8 cellular contexts compared by ENCODE assay signal in the genomic region with DNA sequence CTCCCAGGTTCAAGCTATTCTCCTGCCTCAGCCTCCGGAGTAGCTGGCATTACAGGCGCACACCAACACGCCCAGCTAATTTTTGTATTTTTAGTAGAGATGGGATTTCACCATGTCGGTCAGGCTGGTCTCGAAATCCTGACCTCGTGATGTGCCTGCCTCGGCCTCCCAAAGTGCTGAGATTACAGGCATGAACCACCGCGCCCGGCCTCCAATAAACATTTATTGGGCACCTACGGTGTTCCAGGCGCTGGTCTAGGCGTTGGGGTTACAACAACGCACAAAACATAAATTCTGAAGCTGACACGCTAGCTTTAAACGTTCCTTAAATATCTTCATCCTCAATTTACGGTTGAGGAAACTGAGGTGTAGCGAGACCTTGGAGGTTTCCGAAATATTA. TPM values are rescaled to one million over a fixed set of nuclear protein-coding genes. Genes with fewer than 3 reads are reported as not detected.
DNase-seq lines count a peak whose midpoint lies in the region; ATAC-seq, FAIRE-seq and TF ChIP-seq lines count a peak whose summit lies in the region.
"Not testable (repeated sequence)": the region's sequence is repeated elsewhere in the genome, so short reads cannot be mapped to it uniquely, and the experiment has no call there.

No MANE protein-coding gene starts in this region.

- in situ Hi-C loops in K562 (cut with MboI); transverse colon (cut with MboI; ENCODE audit: low pct_ligation_motif_present in 1 of 4, low pct_unique_long_range_greater_than_20kb in 1 of 4, low sequenced_read_pairs in 3 of 4): not testable (repeated sequence)

- POLR2A ChIA-PET in activated CD4-positive, alpha-beta T cell treated with anti-CD3 and anti-CD28 coated beads, Interleukin-2, amount 10 ng/mL, durations not matched to agents 7 days and 5 days (lab: Charles Lee): not testable (repeated sequence)
- POLR2A ChIA-PET in K562 (lab: Yijun Ruan, JAX): interaction anchor here (1.0 to 2.0 kb wide), 3 partner anchors 42 to 1406 kb away, joined by 3 to 4 read pairs (median 3); no protein-coding TSS in a partner anchor

- BruUV-seq in K562 (replicated peaks; lab: Mats Ljungman, UMichigan): not testable (repeated sequence)

- H3K9me3 ChIP-seq in DOHH2 (ENCODE audit: control insufficient read depth, insufficient read depth, low read length); K562 (replicated peaks; ENCODE audit: control insufficient read depth, insufficient read depth, low read depth, low read length); fibroblast of lung (ENCODE audit: control insufficient read depth, insufficient read depth, low read depth, low read length); lower lobe of right lung; psoas muscle; transverse colon: not testable (repeated sequence)

- H3K9ac ChIP-seq in K562 (ENCODE audit: insufficient read depth in 1 of 2, low read depth in 2 of 2, low read length in 2 of 2): peak overlapping the region; percentile 52 to 72; a peak in 3 of 4 replicates
- H3K9ac ChIP-seq in fibroblast of lung (ENCODE audit: insufficient read depth, low read length): peak overlapping the region; percentile 30

- H3K27me3 ChIP-seq in DOHH2 (ENCODE audit: control insufficient read depth, low read length); K562 (ENCODE audit: control insufficient read depth in 2 of 2, insufficient read depth in 2 of 2, low read length in 2 of 2); fibroblast of lung (ENCODE audit: control insufficient read depth, insufficient read depth, low read length); lower lobe of right lung (ENCODE audit: low read depth); psoas muscle (ENCODE audit: insufficient read depth in 3 of 3, low read length in 2 of 3); transverse colon: not testable (repeated sequence)

- peak overlapping the region; percentile 77 for H3K27ac Mint-ChIP-seq in activated CD4-positive, alpha-beta T cell treated with anti-CD3 and anti-CD28 coated beads, Interleukin-2, amount 10 ng/mL, durations not matched to agents 7 days and 5 days

- peak overlapping the region; percentile 90 for H2AFZ ChIP-seq in K562 (ENCODE audit: low read depth, low read length)
- H2AFZ ChIP-seq in fibroblast of lung (ENCODE audit: low read length): peak overlapping the region; percentile 87

- DNase-seq in NB4 (ENCODE audit: low read depth); activated CD4-positive, alpha-beta T cell treated with anti-CD3 and anti-CD28 coated beads, Interleukin-2, amount 10 ng/mL, durations not matched to agents 7 days and 5 days; K562 (ENCODE audit: extremely low read depth in 1 of 4, low spot score in 3 of 4); fibroblast of lung (ENCODE audit: low read depth in 2 of 2); lower lobe of right lung; psoas muscle; transverse colon: not testable (repeated sequence)

- TF ChIP-seq POLR2A in NB4 (IDR thresholded peaks at IDR 0.05; ENCODE audit: extremely low read depth, insufficient read length); K562 (conservative IDR thresholded peaks at IDR 0.05); transverse colon (IDR thresholded peaks at IDR 0.05): not testable (repeated sequence)

- TF ChIP-seq RAD21 in K562 (CRISPR knock-in tag; conservative IDR thresholded peaks at IDR 0.05 in 1 of 2, IDR thresholded peaks at IDR 0.05 in 1 of 2): not testable (repeated sequence)

- H3K4me3 ChIP-seq in DOHH2 (ENCODE audit: low read length) (peak overlapping the region; percentile 81), NB4 (ENCODE audit: low read depth, low read length) (peak overlapping the region; percentile 36), K562 (peak overlapping the region; percentile 40), fibroblast of lung (replicated peaks in 1 of 4; ENCODE audit: control extremely low read depth in 1 of 4, insufficient read depth in 1 of 4, low read depth in 3 of 4, low read length in 4 of 4) (peak overlapping the region; percentile 28 to 48 (median 38)), lower lobe of right lung (peak overlapping the region; percentile 72), psoas muscle (peak overlapping the region; percentile 83), transverse colon (peak overlapping the region in 2 of 4 donors; percentile 34 to 84)

- FAIRE-seq in K562 (lab: Jason Lieb, UNC): not testable (repeated sequence)

- ATAC-seq in K562, lower lobe of right lung, psoas muscle: not testable (repeated sequence)

- H4K20me1 ChIP-seq in DOHH2 (ENCODE audit: control insufficient read depth, insufficient read depth, low read depth, low read length); K562 (replicated peaks; ENCODE audit: control insufficient read depth, insufficient read depth, low read length); fibroblast of lung (ENCODE audit: control insufficient read depth, extremely low read depth, insufficient read depth, low read length): not testable (repeated sequence)

- peaks cover 29% of the 10 kb centered on the region for H3K79me2 ChIP-seq in DOHH2 (ENCODE audit: control insufficient read depth, low read length)
- H3K79me2 ChIP-seq in K562 (ENCODE audit: control insufficient read depth, insufficient read depth, low read length); fibroblast of lung (ENCODE audit: control insufficient read depth, insufficient read depth, low read length): not testable (repeated sequence)

- not testable (repeated sequence) for TF ChIP-seq EP300 in K562 (IDR thresholded peaks at IDR 0.05; ENCODE audit: low read length); transverse colon (IDR thresholded peaks at IDR 0.05; ENCODE audit: low read depth)

- H3K4me2 ChIP-seq in DOHH2 (ENCODE audit: low read length) (peak overlapping the region; percentile 87), K562 (ENCODE audit: insufficient read depth, low read length) (peak overlapping the region; percentile 87), fibroblast of lung (ENCODE audit: extremely low read depth, insufficient read depth, low read length) (peak overlapping the region; percentile 95)

- H3K4me1 ChIP-seq in DOHH2 (ENCODE audit: control insufficient read depth, low read length): peaks cover 69% of the 10 kb centered on the region
- H3K4me1 ChIP-seq in K562 (replicated peaks in 1 of 2; ENCODE audit: control insufficient read depth in 2 of 2, insufficient read depth in 2 of 2, low read length in 2 of 2): peaks cover 3 to 19% of the 10 kb centered on the region in 2 experiments; a peak in 4 of 5 replicates
- not testable (repeated sequence) for H3K4me1 ChIP-seq in fibroblast of lung (ENCODE audit: control insufficient read depth, extremely low read depth, insufficient read depth, low read length); psoas muscle
- peaks cover 13% of the 10 kb centered on the region for H3K4me1 ChIP-seq in lower lobe of right lung
- H3K4me1 ChIP-seq in transverse colon: peaks cover 7 to 26% (median 16%) of the 10 kb centered on the region in 4 donors

- WGBS in K562 (ENCODE audit: insufficient coverage, low coverage, missing lambda C conversion rate): 22% methylated on average over 19 of the region's 19 CpGs
- WGBS in psoas muscle, 3 donors: 53 to 61% (median 55%) methylated on average over 19 of the region's 19 CpGs
- 62% methylated on average over 19 of the region's 19 CpGs; no CpG with 5 or more reads in 1 of the 2 donors for WGBS in transverse colon (ENCODE audit: low coverage in 1 of 2), 2 donors

- peaks cover 22% of the 10 kb centered on the region for H3F3A ChIP-seq in DOHH2 (ENCODE audit: control insufficient read depth, insufficient read depth)

- H3K4me1 Mint-ChIP-seq in activated CD4-positive, alpha-beta T cell treated with anti-CD3 and anti-CD28 coated beads, Interleukin-2, amount 10 ng/mL, durations not matched to agents 7 days and 5 days: peaks cover 21% of the 10 kb centered on the region

- H3K36me3 Mint-ChIP-seq in activated CD4-positive, alpha-beta T cell treated with anti-CD3 and anti-CD28 coated beads, Interleukin-2, amount 10 ng/mL, durations not matched to agents 7 days and 5 days (ENCODE audit: low read depth): not testable (repeated sequence)

- H3K27ac ChIP-seq in DOHH2 (ENCODE audit: low read depth, low read length) (peak overlapping the region; percentile 89), fibroblast of lung (ENCODE audit: insufficient read depth, low read length) (peak overlapping the region; percentile 38), lower lobe of right lung (peak overlapping the region; percentile 47), psoas muscle (peak overlapping the region; percentile 99), transverse colon (peak overlapping the region; percentile 100)
- not testable (repeated sequence) for H3K27ac ChIP-seq in K562 (ENCODE audit: extremely low read depth, low read depth, low read length)

- TF ChIP-seq CTCF in DOHH2 (IDR thresholded peaks at IDR 0.05; ENCODE audit: low read depth, low read length, poor library complexity, severe bottlenecking); NB4 (IDR thresholded peaks at IDR 0.05; ENCODE audit: low read depth, low read length); K562 (IDR thresholded peaks at IDR 0.05 in 2 of 3, conservative IDR thresholded peaks at IDR 0.05 in 1 of 3; ENCODE audit: insufficient read depth in 2 of 3, low read depth in 1 of 3, low read length in 3 of 3); fibroblast of lung (conservative IDR thresholded peaks at IDR 0.05 in 1 of 2, IDR thresholded peaks at IDR 0.05 in 1 of 2; ENCODE audit: low read depth in 1 of 2, low read length in 2 of 2); lower lobe of right lung (IDR thresholded peaks at IDR 0.05); psoas muscle (IDR thresholded peaks at IDR 0.05); transverse colon (IDR thresholded peaks at IDR 0.05): not testable (repeated sequence)

- H3K27me3 Mint-ChIP-seq in activated CD4-positive, alpha-beta T cell treated with anti-CD3 and anti-CD28 coated beads, Interleukin-2, amount 10 ng/mL, durations not matched to agents 7 days and 5 days: not testable (repeated sequence)

- H3K4me3 Mint-ChIP-seq in activated CD4-positive, alpha-beta T cell treated with anti-CD3 and anti-CD28 coated beads, Interleukin-2, amount 10 ng/mL, durations not matched to agents 7 days and 5 days: peak overlapping the region; percentile 60

- not testable (repeated sequence) for H3K9me1 ChIP-seq in K562 (ENCODE audit: control insufficient read depth, insufficient read depth, low read length)

- peaks cover 28% of the 10 kb centered on the region for H3K36me3 ChIP-seq in DOHH2 (ENCODE audit: control insufficient read depth, low read length)
- not testable (repeated sequence) for H3K36me3 ChIP-seq in K562 (ENCODE audit: control insufficient read depth, insufficient read depth, low read length); fibroblast of lung (ENCODE audit: control insufficient read depth, insufficient read depth, low read length); lower lobe of right lung; transverse colon
- peaks cover 0 to 30% of the 10 kb centered on the region in 2 donors for H3K36me3 ChIP-seq in psoas muscle (ENCODE audit: insufficient read depth in 1 of 2, low read depth in 1 of 2)

- CTCF ChIA-PET in activated CD4-positive, alpha-beta T cell treated with anti-CD3 and anti-CD28 coated beads, Interleukin-2, amount 10 ng/mL, durations not matched to agents 7 days and 5 days (lab: Charles Lee): interaction anchor here (1.0 to 2.3 kb wide), 5 partner anchors 9 to 92 kb away, joined by 3 to 12 read pairs (median 4); partner anchors contain the start of gene PPP1R37
- CTCF ChIA-PET in K562 (lab: Yijun Ruan, JAX; ENCODE audit: low intra/inter-chr PET ratio): not testable (repeated sequence)

- intact Hi-C loops in K562 (cut with micrococcal nuclease); lower lobe of right lung (cut with DNase I); transverse colon (cut with DNase I; ENCODE audit: low total_unique reads): not testable (repeated sequence)
- intact Hi-C loops in psoas muscle (cut with DNase I): loop anchor here in 1 of 2 donors (2.0 kb wide), 1 partner anchor 46 kb away; the partner anchor contains the start of gene CLPTM1

- H3K9me3 Mint-ChIP-seq in activated CD4-positive, alpha-beta T cell treated with anti-CD3 and anti-CD28 coated beads, Interleukin-2, amount 10 ng/mL, durations not matched to agents 7 days and 5 days: not testable (repeated sequence)

- H3K9me2 ChIP-seq in DOHH2 (replicated peaks; ENCODE audit: control insufficient read depth, low read length): not testable (repeated sequence)

RNA-seq across cellular contexts. Expression of gene RELB, which starts 0.6 kb away (rescaled TPM):
- total RNA-seq in activated CD4-positive, alpha-beta T cell treated with anti-CD3 and anti-CD28 coated beads, Interleukin-2, amount 10 ng/mL, durations not matched to agents 7 days and 5 days: 10 to 100 TPM; 16.8 to 20.0 TPM
- 1.5 TPM in 1 of 2 replicates, not detected in the other for total RNA-seq in K562 (2011; cell fraction: chromatin; rRNA removed; ENCODE audit: low replicate concordance)
- 0.67 and 0.92 TPM in 2 replicates for total RNA-seq in K562 (2011; cell fraction: nucleolus; rRNA removed)
- total RNA-seq in K562 (2011; cell fraction: nucleoplasm; rRNA removed): 0.88 and 1.2 TPM in 2 replicates
- total RNA-seq in K562 (2014; rRNA removed): 0.24 and 0.95 TPM in 2 replicates
- 0.15 and 0.29 TPM in 2 replicates for total RNA-seq in K562 (2014; rRNA removed; fragmentation: Illumina TruSeq; extraction: Trizol)
- 0.08 and 0.18 TPM in 2 replicates for total RNA-seq in K562 (2015; rRNA removed; fragmentation: Illumina TruSeq; extraction: Trizol)
- total RNA-seq in K562 (2021): 0.89 and 1.1 TPM in 2 replicates
- 0.24 and 0.35 TPM in 2 replicates for polyA plus RNA-seq in K562 (2011; rRNA removed)
- 0.25 and 1.1 TPM in 2 replicates for polyA plus RNA-seq in K562 (2011; cell fraction: cytosol; rRNA removed)
- polyA plus RNA-seq in K562 (2011; cell fraction: nucleus; rRNA removed): 0.41 and 0.68 TPM in 2 replicates
- polyA plus RNA-seq in K562 (2012): 1.1 and 3.7 TPM in 2 replicates
- polyA plus RNA-seq in K562 (2014; fragmentation: Illumina TruSeq; extraction: Trizol): 0.17 and 0.28 TPM in 2 replicates
- polyA plus RNA-seq in K562 (2014; fragmentation: Nextera tagmentation; extraction: Ambion mirVana): not detected
- 1.1 and 2.1 TPM in 2 replicates for polyA plus RNA-seq in K562 (2014; rRNA removed)
- 0.24 and 0.35 TPM in 2 replicates for polyA minus RNA-seq in K562 (2011; rRNA and poly(A)+ RNA removed)
- polyA minus RNA-seq in K562 (2011; cell fraction: cytosol; rRNA and poly(A)+ RNA removed): 0.57 and 1.4 TPM in 2 replicates
- polyA minus RNA-seq in K562 (2011; cell fraction: nucleus; rRNA and poly(A)+ RNA removed): 0.11 and 0.54 TPM in 2 replicates
- 9.2 and 11.7 TPM in 2 replicates for total RNA-seq in fibroblast of lung
- polyA plus RNA-seq in fibroblast of lung: 2.0 and 2.3 TPM in 2 replicates
- 3.9 and 4.7 TPM in 2 replicates for polyA plus RNA-seq in fibroblast of lung (2012)
- 4.2 and 5.9 TPM in 2 replicates for polyA minus RNA-seq in fibroblast of lung (ENCODE audit: low replicate concordance)
- 12.2 TPM for total RNA-seq in lower lobe of right lung
- 10 to 100 TPM in 3 of 4 donors, 1 to 10 TPM in 1; 6.5 to 44.0 (median 13.5) TPM for total RNA-seq in psoas muscle
- 10 to 100 TPM; 10.3 to 14.1 (median 12.1) TPM for polyA plus RNA-seq in psoas muscle
- 10 to 100 TPM; 11.9 to 58.4 (median 34.8) TPM for total RNA-seq in transverse colon

RNA-seq across cellular contexts. Expression of gene CLASRP, which starts 38.2 kb away (rescaled TPM):
- 100 to 1,000 TPM; 101 to 109 TPM for total RNA-seq in activated CD4-positive, alpha-beta T cell treated with anti-CD3 and anti-CD28 coated beads, Interleukin-2, amount 10 ng/mL, durations not matched to agents 7 days and 5 days
- 297 and 460 TPM in 2 replicates for total RNA-seq in K562 (2011; cell fraction: chromatin; rRNA removed; ENCODE audit: low replicate concordance)
- total RNA-seq in K562 (2011; cell fraction: nucleolus; rRNA removed): 224 and 226 TPM in 2 replicates
- 233 and 263 TPM in 2 replicates for total RNA-seq in K562 (2011; cell fraction: nucleoplasm; rRNA removed)
- total RNA-seq in K562 (2014; rRNA removed) (56.7 and 74.5 TPM in 2 replicates), K562 (2014; rRNA removed; fragmentation: Illumina TruSeq; extraction: Trizol) (31.1 and 34.6 TPM in 2 replicates), K562 (2015; rRNA removed; fragmentation: Illumina TruSeq; extraction: Trizol) (46.4 and 46.7 TPM in 2 replicates), K562 (2021) (81.6 and 86.3 TPM in 2 replicates), fibroblast of lung (12.1 and 15.7 TPM in 2 replicates), lower lobe of right lung (71.7 TPM), psoas muscle (10 to 100 TPM; 37.4 to 65.9 (median 47.1) TPM), transverse colon (100 to 1,000 TPM in 2 of 4 donors, 10 to 100 TPM in 2; 82.6 to 382 (median 100) TPM)
- polyA plus RNA-seq in K562 (2011; rRNA removed) (34.4 and 55.3 TPM in 2 replicates), K562 (2014; fragmentation: Illumina TruSeq; extraction: Trizol) (44.0 and 45.2 TPM in 2 replicates), K562 (2014; fragmentation: Nextera tagmentation; extraction: Ambion mirVana) (1 to 10 TPM in 1 of 2 experiments, under 1 TPM in 1; 0.94 to 1.2 TPM), K562 (2014; rRNA removed) (72.2 and 80.0 TPM in 2 replicates), fibroblast of lung (12.1 and 17.9 TPM in 2 replicates), psoas muscle (10 to 100 TPM; 30.8 to 34.5 (median 33.2) TPM)
- 18.3 and 19.8 TPM in 2 replicates for polyA plus RNA-seq in K562 (2011; cell fraction: cytosol; rRNA removed)
- polyA plus RNA-seq in K562 (2011; cell fraction: nucleus; rRNA removed): 277 and 310 TPM in 2 replicates
- 71.3 and 94.7 TPM in 2 replicates for polyA plus RNA-seq in K562 (2012)
- 25.8 and 29.7 TPM in 2 replicates for polyA minus RNA-seq in K562 (2011; rRNA and poly(A)+ RNA removed)
- 18.8 and 19.3 TPM in 2 replicates for polyA minus RNA-seq in K562 (2011; cell fraction: cytosol; rRNA and poly(A)+ RNA removed)
- polyA minus RNA-seq in K562 (2011; cell fraction: nucleus; rRNA and poly(A)+ RNA removed): 39.9 and 51.1 TPM in 2 replicates
- 32.3 and 34.1 TPM in 2 replicates for polyA plus RNA-seq in fibroblast of lung (2012)
- polyA minus RNA-seq in fibroblast of lung (ENCODE audit: low replicate concordance): 25.2 and 25.9 TPM in 2 replicates

RNA-seq across cellular contexts. Expression of gene CLPTM1, which starts 45.5 kb away (rescaled TPM):
- total RNA-seq in activated CD4-positive, alpha-beta T cell treated with anti-CD3 and anti-CD28 coated beads, Interleukin-2, amount 10 ng/mL, durations not matched to agents 7 days and 5 days: 10 to 100 TPM; 70.6 to 72.8 TPM
- total RNA-seq in K562 (2011; cell fraction: chromatin; rRNA removed; ENCODE audit: low replicate concordance): 74.9 and 232 TPM in 2 replicates
- total RNA-seq in K562 (2011; cell fraction: nucleolus; rRNA removed): 163 and 196 TPM in 2 replicates
- total RNA-seq in K562 (2011; cell fraction: nucleoplasm; rRNA removed): 143 TPM in 2 replicates
- 27.5 and 61.8 TPM in 2 replicates for total RNA-seq in K562 (2014; rRNA removed)
- 10.1 and 10.6 TPM in 2 replicates for total RNA-seq in K562 (2014; rRNA removed; fragmentation: Illumina TruSeq; extraction: Trizol)
- 21.8 and 24.7 TPM in 2 replicates for total RNA-seq in K562 (2015; rRNA removed; fragmentation: Illumina TruSeq; extraction: Trizol)
- 90.2 and 96.0 TPM in 2 replicates for total RNA-seq in K562 (2021)
- 28.8 and 53.6 TPM in 2 replicates for polyA plus RNA-seq in K562 (2011; rRNA removed)
- 46.7 and 81.9 TPM in 2 replicates for polyA plus RNA-seq in K562 (2011; cell fraction: cytosol; rRNA removed)
- 82.4 and 135 TPM in 2 replicates for polyA plus RNA-seq in K562 (2011; cell fraction: nucleus; rRNA removed)
- polyA plus RNA-seq in K562 (2012): 51.6 and 56.8 TPM in 2 replicates
- polyA plus RNA-seq in K562 (2014; fragmentation: Illumina TruSeq; extraction: Trizol): 80.9 and 88.2 TPM in 2 replicates
- 1 to 10 TPM in 1 of 2 experiments, under 1 TPM in 1; 0.37 to 2.4 TPM for polyA plus RNA-seq in K562 (2014; fragmentation: Nextera tagmentation; extraction: Ambion mirVana)
- polyA plus RNA-seq in K562 (2014; rRNA removed): 42.1 and 44.3 TPM in 2 replicates
- 26.0 and 33.3 TPM in 2 replicates for polyA minus RNA-seq in K562 (2011; rRNA and poly(A)+ RNA removed)
- 27.2 and 40.1 TPM in 2 replicates for polyA minus RNA-seq in K562 (2011; cell fraction: cytosol; rRNA and poly(A)+ RNA removed)
- polyA minus RNA-seq in K562 (2011; cell fraction: nucleus; rRNA and poly(A)+ RNA removed): 32.2 and 33.1 TPM in 2 replicates
- total RNA-seq in fibroblast of lung: 34.7 and 46.7 TPM in 2 replicates
- polyA plus RNA-seq in fibroblast of lung: 54.4 and 86.0 TPM in 2 replicates
- 67.2 and 96.5 TPM in 2 replicates for polyA plus RNA-seq in fibroblast of lung (2012)
- 249 and 294 TPM in 2 replicates for polyA minus RNA-seq in fibroblast of lung (ENCODE audit: low replicate concordance)
- total RNA-seq in lower lobe of right lung: 104 TPM
- 10 to 100 TPM; 78.4 to 98.7 (median 84.8) TPM for total RNA-seq in psoas muscle
- polyA plus RNA-seq in psoas muscle: 100 to 1,000 TPM in 1 of 3 donors, 10 to 100 TPM in 2; 77.7 to 129 (median 98.3) TPM
- total RNA-seq in transverse colon: 10 to 100 TPM; 65.3 to 94.6 (median 79.8) TPM

RNA-seq across cellular contexts. Expression of gene APOC2, which starts 54.8 kb away (rescaled TPM):
- total RNA-seq in activated CD4-positive, alpha-beta T cell treated with anti-CD3 and anti-CD28 coated beads, Interleukin-2, amount 10 ng/mL, durations not matched to agents 7 days and 5 days: not detected
- not detected in 2 replicates for total RNA-seq in K562 (2011; cell fraction: chromatin; rRNA removed; ENCODE audit: low replicate concordance)
- 1.7 TPM in 1 of 2 replicates, not detected in the other for total RNA-seq in K562 (2011; cell fraction: nucleolus; rRNA removed)
- total RNA-seq in K562 (2011; cell fraction: nucleoplasm; rRNA removed): not detected in 2 replicates
- total RNA-seq in K562 (2014; rRNA removed) (0.24 TPM in 1 of 2 replicates, not detected in the other), K562 (2014; rRNA removed; fragmentation: Illumina TruSeq; extraction: Trizol) (not detected in 2 replicates), K562 (2015; rRNA removed; fragmentation: Illumina TruSeq; extraction: Trizol) (0.33 and 0.60 TPM in 2 replicates), K562 (2021) (0.63 and 0.78 TPM in 2 replicates), fibroblast of lung (not detected in 2 replicates), lower lobe of right lung (30.2 TPM), psoas muscle (under 1 TPM in 1 of 4 donors, not detected in 3; 0.98 TPM), transverse colon (under 1 TPM in 1 of 4 donors, not detected in 3; 0.68 TPM)
- polyA plus RNA-seq in K562 (2011; rRNA removed) (0.47 and 1.1 TPM in 2 replicates), K562 (2014; fragmentation: Illumina TruSeq; extraction: Trizol) (0.59 TPM in 1 of 2 replicates, not detected in the other), K562 (2014; fragmentation: Nextera tagmentation; extraction: Ambion mirVana) (under 1 TPM; 0.53 TPM), K562 (2014; rRNA removed) (0.42 TPM in 1 of 2 replicates, not detected in the other), fibroblast of lung (not detected in 2 replicates), psoas muscle (not detected)
- 0.79 and 2.6 TPM in 2 replicates for polyA plus RNA-seq in K562 (2011; cell fraction: cytosol; rRNA removed)
- 0.21 and 0.38 TPM in 2 replicates for polyA plus RNA-seq in K562 (2011; cell fraction: nucleus; rRNA removed)
- 0.50 TPM in 1 of 2 replicates, not detected in the other for polyA plus RNA-seq in K562 (2012)
- polyA minus RNA-seq in K562 (2011; rRNA and poly(A)+ RNA removed): not detected in 2 replicates
- polyA minus RNA-seq in K562 (2011; cell fraction: cytosol; rRNA and poly(A)+ RNA removed): not detected in 2 replicates
- polyA minus RNA-seq in K562 (2011; cell fraction: nucleus; rRNA and poly(A)+ RNA removed): not detected in 2 replicates
- not detected in 2 replicates for polyA plus RNA-seq in fibroblast of lung (2012)
- polyA minus RNA-seq in fibroblast of lung (ENCODE audit: low replicate concordance): not detected in 2 replicates

RNA-seq across cellular contexts. Expression of gene APOC4, which starts 58.6 kb away (rescaled TPM):
- not detected for total RNA-seq in activated CD4-positive, alpha-beta T cell treated with anti-CD3 and anti-CD28 coated beads, Interleukin-2, amount 10 ng/mL, durations not matched to agents 7 days and 5 days
- total RNA-seq in K562 (2011; cell fraction: chromatin; rRNA removed; ENCODE audit: low replicate concordance): not detected in 2 replicates
- not detected in 2 replicates for total RNA-seq in K562 (2011; cell fraction: nucleolus; rRNA removed)
- total RNA-seq in K562 (2011; cell fraction: nucleoplasm; rRNA removed): not detected in 2 replicates
- not detected in 2 replicates for total RNA-seq in K562 (2014; rRNA removed)
- not detected in 2 replicates for total RNA-seq in K562 (2014; rRNA removed; fragmentation: Illumina TruSeq; extraction: Trizol)
- not detected in 2 replicates for total RNA-seq in K562 (2015; rRNA removed; fragmentation: Illumina TruSeq; extraction: Trizol)
- not detected in 2 replicates for total RNA-seq in K562 (2021)
- polyA plus RNA-seq in K562 (2011; rRNA removed): not detected in 2 replicates
- 0.15 TPM in 1 of 2 replicates, not detected in the other for polyA plus RNA-seq in K562 (2011; cell fraction: cytosol; rRNA removed)
- not detected in 2 replicates for polyA plus RNA-seq in K562 (2011; cell fraction: nucleus; rRNA removed)
- polyA plus RNA-seq in K562 (2012): not detected in 2 replicates
- polyA plus RNA-seq in K562 (2014; fragmentation: Illumina TruSeq; extraction: Trizol): 0.46 TPM in 1 of 2 replicates, not detected in the other
- polyA plus RNA-seq in K562 (2014; fragmentation: Nextera tagmentation; extraction: Ambion mirVana): not detected
- not detected in 2 replicates for polyA plus RNA-seq in K562 (2014; rRNA removed)
- polyA minus RNA-seq in K562 (2011; rRNA and poly(A)+ RNA removed): not detected in 2 replicates
- polyA minus RNA-seq in K562 (2011; cell fraction: cytosol; rRNA and poly(A)+ RNA removed): not detected in 2 replicates
- polyA minus RNA-seq in K562 (2011; cell fraction: nucleus; rRNA and poly(A)+ RNA removed): not detected in 2 replicates
- not detected in 2 replicates for total RNA-seq in fibroblast of lung
- not detected in 2 replicates for polyA plus RNA-seq in fibroblast of lung
- polyA plus RNA-seq in fibroblast of lung (2012): not detected in 2 replicates
- not detected in 2 replicates for polyA minus RNA-seq in fibroblast of lung (ENCODE audit: low replicate concordance)
- 0.68 TPM for total RNA-seq in lower lobe of right lung
- total RNA-seq in psoas muscle: not detected
- not detected for polyA plus RNA-seq in psoas muscle
- not detected for total RNA-seq in transverse colon
